ENCODE assay signal across 23 cellular contexts in genomic region chr11:71200761-71201160, GRCh38. TPM values are rescaled to one million over a fixed set of nuclear protein-coding genes. Genes with fewer than 3 reads are reported as not detected.
DNase-seq lines count a peak whose midpoint lies in the region; ATAC-seq and TF ChIP-seq lines count a peak whose summit lies in the region.
"Had no signal": no experiment of that assay in that cellular context is flagged by ENCODE, and none has a peak within 500 bp of the region (broad histone marks: within the 10 kb centered on the region; RNA-seq: fewer than 3 reads in every experiment).

No MANE protein-coding gene starts in this region.

- H3K27me3 ChIP-seq in lower lobe of right lung (ENCODE audit: low read depth) (no peaks in the 10 kb centered on the region), spleen (replicated peaks in 1 of 7) (peaks cover 0 to 54% (median 0%) of the 10 kb centered on the region in 7 donors), esophagus squamous epithelium (peaks cover 0 to 32% (median 0%) of the 10 kb centered on the region in 4 donors)
- H3K27me3 ChIP-seq: BLaER1 treated with 17β-estradiol and CSF1 and Interleukin-3, amounts not matched to agents 10 nM and 100 nM had no signal

- peaks cover 17% of the 10 kb centered on the region for H3K4me1 Mint-ChIP-seq in nephron progenitor cell
- no peaks in the 10 kb centered on the region for H3K4me1 Mint-ChIP-seq in immature natural killer cell
- H3K4me1 Mint-ChIP-seq: CD4-positive, alpha-beta memory T cell had no signal

- H3K9me3 Mint-ChIP-seq in nephron progenitor cell: no peaks in the 10 kb centered on the region
- no peaks in the 10 kb centered on the region for H3K9me3 Mint-ChIP-seq in immature natural killer cell
- H3K9me3 Mint-ChIP-seq: CD4-positive, alpha-beta memory T cell; GM23338; H9 had no signal

- H3K36me3 ChIP-seq in OCI-LY7 (ENCODE audit: insufficient read depth, low read length): no peaks in the 10 kb centered on the region
- H3K36me3 ChIP-seq in lower lobe of right lung: no peaks in the 10 kb centered on the region
- H3K36me3 ChIP-seq in spleen: no peaks in the 10 kb centered on the region
- H3K36me3 ChIP-seq in esophagus squamous epithelium: no peaks in the 10 kb centered on the region
- H3K36me3 ChIP-seq: BLaER1 treated with 17β-estradiol and CSF1 and Interleukin-3, amounts not matched to agents 10 nM and 100 nM had no signal

- H3K36me3 Mint-ChIP-seq in nephron progenitor cell (ENCODE audit: low read depth) (no peaks in the 10 kb centered on the region), immature natural killer cell (no peaks in the 10 kb centered on the region)
- H3K36me3 Mint-ChIP-seq: CD4-positive, alpha-beta memory T cell had no signal

- TF ChIP-seq POLR2A in spleen (IDR thresholded peaks at IDR 0.05) (no peak), esophagus squamous epithelium (IDR thresholded peaks at IDR 0.05) (no peak)

- H3K79me2 ChIP-seq in OCI-LY7 (ENCODE audit: insufficient read depth, low read depth, low read length): no peaks in the 10 kb centered on the region

- no peak overlapping the region for H2AFZ ChIP-seq in OCI-LY7 (ENCODE audit: low read length)
- H2AFZ ChIP-seq: GM23338 had no signal

- intact Hi-C loops in OCI-LY7 (cut with micrococcal nuclease; ENCODE audit: unreplicated experiment) (loop anchor here (5.0 kb wide), 2 partner anchors 172 to 222 kb away; no protein-coding TSS in a partner anchor), lower lobe of right lung (cut with DNase I) (no loop called here), spleen (cut with DNase I; ENCODE audit: low total_unique reads) (no loop called here), esophagus squamous epithelium (cut with DNase I) (no loop called here)

- WGBS in spleen, 5 donors: 56 to 77% (median 61%) methylated on average over 5 of the region's 5 CpGs
- WGBS in esophagus squamous epithelium, 2 donors: 70 to 77% methylated on average over 5 of the region's 5 CpGs

- H3K4me3 ChIP-seq in OCI-LY7 (ENCODE audit: low read depth, low read length, poor library complexity, severe bottlenecking) (no peak overlapping the region), lower lobe of right lung (no peak overlapping the region), spleen (no peak overlapping the region), esophagus squamous epithelium (no peak overlapping the region)
- H3K4me3 ChIP-seq: A549; BLaER1 treated with 17β-estradiol and CSF1 and Interleukin-3, amounts not matched to agents 10 nM and 100 nM; GM23338 had no signal

- peak overlapping the region; percentile 31 for H3K4me2 ChIP-seq in OCI-LY7 (ENCODE audit: low read length)
- H3K4me2 ChIP-seq: A549, GM23338, KMS-11, SK-N-SH had no signal

- H3K4me3 Mint-ChIP-seq in nephron progenitor cell (no peak overlapping the region), immature natural killer cell (no peak overlapping the region)
- H3K4me3 Mint-ChIP-seq: CD4-positive, alpha-beta memory T cell; GM23338; H9 had no signal

- CTCF ChIA-PET in OCI-LY7 (lab: Charles Lee; ENCODE audit: unreplicated experiment): interaction anchor here (0.6 kb wide), 1 partner anchor 173 kb away, joined by 3 read pairs; no protein-coding TSS in a partner anchor

- no TSS peak for BruUV-seq in OCI-LY7 (replicated peaks; lab: Mats Ljungman, UMichigan)

- H3K27ac ChIP-seq in OCI-LY7 (ENCODE audit: low read depth, low read length, poor library complexity, severe bottlenecking): no peak overlapping the region
- no peak overlapping the region for H3K27ac ChIP-seq in lower lobe of right lung
- H3K27ac ChIP-seq in spleen: no peak overlapping the region
- no peak overlapping the region for H3K27ac ChIP-seq in esophagus squamous epithelium
- H3K27ac ChIP-seq: A549; BLaER1 treated with 17β-estradiol and CSF1 and Interleukin-3, amounts not matched to agents 10 nM and 100 nM; KMS-11 had no signal

- no peak for TF ChIP-seq CTCF in OCI-LY7 (conservative IDR thresholded peaks at IDR 0.05; ENCODE audit: low read length)
- TF ChIP-seq CTCF in lower lobe of right lung (IDR thresholded peaks at IDR 0.05): no peak
- TF ChIP-seq CTCF in spleen (IDR thresholded peaks at IDR 0.05 in 8 of 11, conservative IDR thresholded peaks at IDR 0.05 in 3 of 11): no peak
- TF ChIP-seq CTCF in nephron progenitor cell (IDR thresholded peaks at IDR 0.05): no peak
- no peak for TF ChIP-seq CTCF in esophagus squamous epithelium (IDR thresholded peaks at IDR 0.05)

- POLR2A ChIA-PET in OCI-LY7 (lab: Charles Lee): interaction anchor here (0.6 to 1.2 kb wide), 3 partner anchors 55 to 253 kb away, joined by 3 to 4 read pairs (median 3); no protein-coding TSS in a partner anchor

- H3K9me3 ChIP-seq in OCI-LY7 (ENCODE audit: low read length) (no peaks in the 10 kb centered on the region), lower lobe of right lung (no peaks in the 10 kb centered on the region), spleen (no peaks in the 10 kb centered on the region), esophagus squamous epithelium (no peaks in the 10 kb centered on the region)
- H3K9me3 ChIP-seq: A549; BLaER1 treated with 17β-estradiol and CSF1 and Interleukin-3, amounts not matched to agents 10 nM and 100 nM; SK-N-SH had no signal

- H3K4me1 ChIP-seq in OCI-LY7 (ENCODE audit: insufficient read depth, low read length, poor library complexity, severe bottlenecking) (peaks cover 41% of the 10 kb centered on the region), lower lobe of right lung (peaks cover 7% of the 10 kb centered on the region), spleen (no peaks in the 10 kb centered on the region), esophagus squamous epithelium (peaks cover 0 to 3% (median 0%) of the 10 kb centered on the region in 3 donors)

- DNase-seq in DMS53 treated with DMSO at 0.1 percent for 48 hours (lab: John Stamatoyannopoulos, UW; ENCODE audit: unreplicated experiment): peak; percentile 11
- DNase-seq in OCI-LY7 (ENCODE audit: low spot score): peak; percentile 71
- DNase-seq in lower lobe of right lung: peak; percentile 20
- peak; percentile 12 for DNase-seq in spleen
- DNase-seq in nephron progenitor cell: no peak
- no peak for DNase-seq in immature natural killer cell
- DNase-seq in esophagus squamous epithelium (lab: John Stamatoyannopoulos, UW): no peak
- DNase-seq in cerebellar cortex (ENCODE audit: low spot score): no peak
- DNase-seq: AML-193; CD4-positive, alpha-beta memory T cell; COR-L47; DMS79 treated with DMSO at 0.1 percent for 48 hours; H9; MM.1S; NCI-H2081; NCI-H2227 treated with DMSO at 0.1 percent for 48 hours; NCI-H526 treated with DMSO at 0.1 percent for 48 hours; OCI-M1; SK-N-SH had no signal

- no peak for ATAC-seq in lower lobe of right lung
- ATAC-seq: A549, GM23338 had no signal

- H3K27ac Mint-ChIP-seq in nephron progenitor cell (no peak overlapping the region), immature natural killer cell (no peak overlapping the region)
- H3K27ac Mint-ChIP-seq: CD4-positive, alpha-beta memory T cell; GM23338; H9 had no signal

- H3K9me2 ChIP-seq in OCI-LY7 (ENCODE audit: insufficient read depth, low read length): no peaks in the 10 kb centered on the region
- H3K9me2 ChIP-seq: SK-N-SH had no signal

- H4K20me1 ChIP-seq in OCI-LY7 (ENCODE audit: insufficient read depth, low read length): no peaks in the 10 kb centered on the region
- H4K20me1 ChIP-seq: BLaER1 treated with 17β-estradiol and CSF1 and Interleukin-3, amounts not matched to agents 10 nM and 100 nM had no signal

- H3K27me3 Mint-ChIP-seq in nephron progenitor cell (ENCODE audit: low read depth, poor library complexity) (peaks cover 7% of the 10 kb centered on the region), immature natural killer cell (ENCODE audit: low read depth in 3 of 3) (no peaks in the 10 kb centered on the region)
- H3K27me3 Mint-ChIP-seq: CD4-positive, alpha-beta memory T cell had no signal

RNA-seq across cellular contexts. Expression of gene SHANK2, which starts 51.6 kb away (rescaled TPM):
- total RNA-seq in OCI-LY7 (2014; rRNA removed; shearing (Covaris generic)): not detected in 2 replicates
- total RNA-seq in OCI-LY7 (2022): not detected in 2 replicates
- 59.8 TPM for total RNA-seq in lower lobe of right lung
- total RNA-seq in spleen: 10 to 100 TPM in 5 of 7 donors, 1 to 10 TPM in 2; 5.7 to 23.8 (median 12.1) TPM
- 1 to 10 TPM in 1 of 3 donors, under 1 TPM in 2; 0.30 to 1.4 (median 0.61) TPM for polyA plus RNA-seq in spleen
- polyA plus RNA-seq in immature natural killer cell: not detected
- 10 to 100 TPM in 1 of 4 donors, 1 to 10 TPM in 3; 2.5 to 12.6 (median 4.8) TPM for total RNA-seq in esophagus squamous epithelium
- total RNA-seq: CD4-positive, alpha-beta memory T cell had no signal
- polyA plus RNA-seq: CD4-positive, alpha-beta memory T cell had no signal

Comparison
In these comparisons a context has a peak if more than half of its experiments do, and no peak if none do; other contexts are left out.
1. DNase-seq: peak in DMS53 treated with DMSO at 0.1 percent for 48 hours (single experiment), OCI-LY7 (single experiment), lower lobe of right lung (single experiment) and spleen (single experiment); none in nephron progenitor cell (single experiment), immature natural killer cell (0 of 3), esophagus squamous epithelium (single experiment) and cerebellar cortex (single experiment).